21 cellular contexts compared by ENCODE assay signal in genomic region chr5:150080696-150081435, GRCh38. TPM values are rescaled to one million over a fixed set of nuclear protein-coding genes. Genes with fewer than 3 reads are reported as not detected.
A peak's percentile ranks its signal among the peaks of the same experiment; 100 is the strongest.
DNase-seq lines count a peak whose midpoint lies in the region; ATAC-seq and TF ChIP-seq lines count a peak whose summit lies in the region.
"Had no signal": no experiment of that assay in that cellular context is flagged by ENCODE, and none has a peak within 500 bp of the region (broad histone marks: within the 10 kb centered on the region; RNA-seq: fewer than 3 reads in every experiment).

No MANE protein-coding gene starts in this region.

- H3K9me3 Mint-ChIP-seq in activated CD8-positive, alpha-beta memory T cell treated with anti-CD3 and anti-CD28 coated beads, Interleukin-2, amount 10 ng/mL, durations not matched to agents 7 days and 5 days (ENCODE audit: low read depth), result no peaks in the 10 kb centered on the region
- H3K9me3 Mint-ChIP-seq in type B pancreatic cell, result no peaks in the 10 kb centered on the region
- H3K9me3 Mint-ChIP-seq: activated naive CD8-positive, alpha-beta T cell treated with anti-CD3 and anti-CD28 coated beads, Interleukin-2, amount 10 ng/mL, durations not matched to agents 7 days and 5 days; activated T-helper 2 cell treated with anti-CD3 and anti-CD28 coated beads, Interferon-gamma antibody, Interleukin-2, Interleukin-4, amounts not matched to agents 10 μg/mL and 5 μg/mL and 100 μg/mL, durations not matched to agents 14 hours and 24 hours and 36 hours; nephron progenitor cell had no signal

- H3K4me1 Mint-ChIP-seq in activated CD8-positive, alpha-beta memory T cell treated with anti-CD3 and anti-CD28 coated beads, Interleukin-2, amount 10 ng/mL, durations not matched to agents 7 days and 5 days, result peaks cover 9% of the 10 kb centered on the region
- peaks cover 26% of the 10 kb centered on the region for H3K4me1 Mint-ChIP-seq in type B pancreatic cell (ENCODE audit: unreplicated experiment)

- CTCF ChIA-PET in activated CD8-positive, alpha-beta memory T cell treated with anti-CD3 and anti-CD28 coated beads, Interleukin-2, amount 10 ng/mL, durations not matched to agents 7 days and 5 days (lab: Charles Lee), result no interaction called here
- CTCF ChIA-PET in RWPE1 (lab: Yijun Ruan, JAX), result interaction anchor here (0.6 to 1.1 kb wide), 3 partner anchors 10 to 102 kb away, joined by 3 read pairs; no protein-coding TSS in a partner anchor

- POLR2A ChIA-PET in RWPE1 (lab: Yijun Ruan, JAX; ENCODE audit: low non-redundant PET), result no interaction called here

- H3K27ac Mint-ChIP-seq in activated CD8-positive, alpha-beta memory T cell treated with anti-CD3 and anti-CD28 coated beads, Interleukin-2, amount 10 ng/mL, durations not matched to agents 7 days and 5 days, result no peak overlapping the region
- H3K27ac Mint-ChIP-seq in type B pancreatic cell, result no peak overlapping the region
- H3K27ac Mint-ChIP-seq: activated naive CD8-positive, alpha-beta T cell treated with anti-CD3 and anti-CD28 coated beads, Interleukin-2, amount 10 ng/mL, durations not matched to agents 7 days and 5 days; activated T-helper 2 cell treated with anti-CD3 and anti-CD28 coated beads, Interferon-gamma antibody, Interleukin-2, Interleukin-4, amounts not matched to agents 10 μg/mL and 5 μg/mL and 100 μg/mL, durations not matched to agents 14 hours and 24 hours and 36 hours; nephron progenitor cell had no signal

- H3K27ac ChIP-seq in angular gyrus (ENCODE audit: low read depth, low read length) (peak overlapping the region; percentile 65), layer of hippocampus (ENCODE audit: low read depth, low read length) (peak overlapping the region; percentile 43), RWPE1 (no peak overlapping the region)
- H3K27ac ChIP-seq: A549 had no signal

- peak; percentile 5 for DNase-seq in activated CD8-positive, alpha-beta memory T cell treated with anti-CD3 and anti-CD28 coated beads, Interleukin-2, amount 10 ng/mL, durations not matched to agents 7 days and 5 days
- no peak for DNase-seq in activated CD8-positive, alpha-beta memory T cell treated with anti-CD3 and anti-CD28 coated beads, Interleukin-2, amount 50 U/mL, for 4 hours
- DNase-seq in type B pancreatic cell (ENCODE audit: extremely low spot score, unreplicated experiment), result peak; percentile 56
- no peak for DNase-seq in RWPE1 (ENCODE audit: low spot score)
- DNase-seq in activated CD4-positive, alpha-beta T cell treated with anti-CD3 and anti-CD28 coated beads for 48 hours, result no peak
- DNase-seq: activated naive CD8-positive, alpha-beta T cell treated with anti-CD3 and anti-CD28 coated beads, Interleukin-2, amount 10 ng/mL, durations not matched to agents 7 days and 5 days; Calu3; effector memory CD4-positive, alpha-beta T cell; NCI-H1105 treated with DMSO at 0.1 percent for 48 hours; NCI-H2081; NCI-H345; NCI-H748 treated with DMSO at 0.1 percent for 48 hours; nephron progenitor cell; T-helper 2 cell had no signal

- ATAC-seq in activated CD8-positive, alpha-beta memory T cell treated with anti-CD3 and anti-CD28 coated beads, Interleukin-2, amount 10 ng/mL, durations not matched to agents 7 days and 5 days, result no peak
- ATAC-seq in HG03095 (IDR thresholded peaks at IDR 0.05; ENCODE audit: unreplicated experiment), result no peak
- ATAC-seq: SK-N-SH treated with all-trans-retinoic acid at 6 μM for 48 hours had no signal

- H3K4me3 Mint-ChIP-seq in activated CD8-positive, alpha-beta memory T cell treated with anti-CD3 and anti-CD28 coated beads, Interleukin-2, amount 10 ng/mL, durations not matched to agents 7 days and 5 days, result no peak overlapping the region
- no peak overlapping the region for H3K4me3 Mint-ChIP-seq in type B pancreatic cell
- H3K4me3 Mint-ChIP-seq: activated naive CD8-positive, alpha-beta T cell treated with anti-CD3 and anti-CD28 coated beads, Interleukin-2, amount 10 ng/mL, durations not matched to agents 7 days and 5 days; nephron progenitor cell had no signal

- H3K27me3 ChIP-seq in layer of hippocampus (ENCODE audit: control insufficient read depth, insufficient read depth, low read length), result no peaks in the 10 kb centered on the region

- no peaks in the 10 kb centered on the region for H3K36me3 Mint-ChIP-seq in activated CD8-positive, alpha-beta memory T cell treated with anti-CD3 and anti-CD28 coated beads, Interleukin-2, amount 10 ng/mL, durations not matched to agents 7 days and 5 days
- H3K36me3 Mint-ChIP-seq in type B pancreatic cell, result no peaks in the 10 kb centered on the region
- H3K36me3 Mint-ChIP-seq: activated naive CD8-positive, alpha-beta T cell treated with anti-CD3 and anti-CD28 coated beads, Interleukin-2, amount 10 ng/mL, durations not matched to agents 7 days and 5 days had no signal

- peaks cover 34% of the 10 kb centered on the region for H3K27me3 Mint-ChIP-seq in activated CD8-positive, alpha-beta memory T cell treated with anti-CD3 and anti-CD28 coated beads, Interleukin-2, amount 10 ng/mL, durations not matched to agents 7 days and 5 days
- peaks cover 19% of the 10 kb centered on the region for H3K27me3 Mint-ChIP-seq in type B pancreatic cell

- no peak for TF ChIP-seq CTCF in type B pancreatic cell (conservative IDR thresholded peaks at IDR 0.05)
- no peak for TF ChIP-seq CTCF in RWPE1 (conservative IDR thresholded peaks at IDR 0.05; ENCODE audit: low read depth)

RNA-seq across cellular contexts. Expression of gene CSF1R, which starts 5.5 kb away (rescaled TPM):
- under 1 TPM in 1 of 2 experiments, not detected in 1; 0.26 TPM for total RNA-seq in activated CD8-positive, alpha-beta memory T cell treated with anti-CD3 and anti-CD28 coated beads, Interleukin-2, amount 10 ng/mL, durations not matched to agents 7 days and 5 days
- 1.6 and 4.0 TPM in 2 replicates for total RNA-seq in type B pancreatic cell (ENCODE audit: low replicate concordance)
- total RNA-seq: Calu3, HT-29 had no signal

Comparison
In these comparisons a context has a peak if more than half of its experiments do, and no peak if none do; other contexts are left out.
1. DNase-seq: peak in activated CD8-positive, alpha-beta memory T cell treated with anti-CD3 and anti-CD28 coated beads, Interleukin-2, amount 10 ng/mL, durations not matched to agents 7 days and 5 days (single experiment) and type B pancreatic cell (single experiment); none in activated CD8-positive, alpha-beta memory T cell treated with anti-CD3 and anti-CD28 coated beads, Interleukin-2, amount 50 U/mL, for 4 hours (single experiment), RWPE1 (single experiment) and activated CD4-positive, alpha-beta T cell treated with anti-CD3 and anti-CD28 coated beads for 48 hours (single experiment).